Comparison of ENCODE assay signal across 8 cellular contexts in the genomic region with DNA sequence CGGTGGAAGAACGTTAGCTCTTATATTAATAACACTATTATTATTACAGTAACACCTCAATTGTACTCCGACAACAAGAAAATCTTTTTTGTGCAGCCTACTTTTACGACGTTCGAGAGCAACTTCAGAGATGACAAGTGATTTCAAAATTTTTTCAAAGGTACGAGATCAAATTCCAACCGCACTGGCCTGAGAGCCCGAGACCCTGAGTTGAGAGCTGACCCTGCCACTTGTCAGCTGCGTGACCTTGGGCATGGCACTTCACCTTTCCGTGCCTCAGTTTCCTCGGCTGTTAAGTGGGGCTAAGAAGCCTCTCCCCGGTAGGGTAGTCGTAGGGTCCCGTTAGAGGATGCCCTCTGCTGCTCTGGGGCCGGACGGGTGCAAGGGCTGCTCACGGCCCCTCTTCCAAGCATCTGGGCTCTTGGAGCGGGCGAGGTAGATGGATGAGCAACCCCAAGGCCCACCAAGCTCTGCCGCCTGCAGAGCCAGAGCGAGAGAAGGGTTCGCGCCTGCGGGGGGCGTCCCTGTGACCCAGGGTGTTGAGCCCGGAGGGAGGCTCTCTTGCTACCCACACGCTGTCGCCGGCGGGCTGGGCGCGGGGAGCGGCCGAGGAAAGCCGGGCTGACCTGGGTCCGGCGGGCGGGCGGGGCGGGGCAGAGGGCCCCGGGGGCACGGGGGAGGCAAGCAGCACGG. TPM values are rescaled to one million over a fixed set of nuclear protein-coding genes. Genes with fewer than 3 reads are reported as not detected.
DNase-seq lines count a peak whose midpoint lies in the region; ATAC-seq and TF ChIP-seq lines count a peak whose summit lies in the region.

No MANE protein-coding gene starts in this region.

- H2AK9ac ChIP-seq in IMR-90 (replicated peaks; ENCODE audit: low read depth, low read length, poor library complexity) = peak overlapping the region; percentile 95

- H3K18ac ChIP-seq in IMR-90 (ENCODE audit: low read depth, low read length) = no peak overlapping the region

- no peak overlapping the region for H2BK120ac ChIP-seq in IMR-90 (ENCODE audit: low read depth, low read length)

- H3K79me1 ChIP-seq in IMR-90 (ENCODE audit: low read depth in 1 of 2, low read length in 2 of 2) = peaks cover 15 to 17% of the 10 kb centered on the region in 2 experiments; a peak in 3 of 4 replicates

- no peaks in the 10 kb centered on the region for H3K9me1 ChIP-seq in IMR-90 (ENCODE audit: insufficient read depth, low read length)

- no peak overlapping the region for H3K4ac ChIP-seq in IMR-90 (ENCODE audit: low read depth, low read length)

- peak overlapping the region; percentile 52 for H3K9ac ChIP-seq in IMR-90 (ENCODE audit: low read depth, low read length)

- no peaks in the 10 kb centered on the region for H3K36me3 Mint-ChIP-seq in activated naive CD8-positive, alpha-beta T cell

- H3K36me3 ChIP-seq in IMR-90 (ENCODE audit: control insufficient read depth, insufficient read depth, low read length) = no peaks in the 10 kb centered on the region

- dilution Hi-C loops in IMR-90 (cut with HindIII; ENCODE audit: low sequenced_read_pairs, unreplicated experiment) = no loop called here

- H3K4me1 ChIP-seq in IMR-90 (ENCODE audit: control insufficient read depth, insufficient read depth, low read length) = peaks cover 2% of the 10 kb centered on the region; the same call in 1 of the 2 replicates

- H2BK15ac ChIP-seq in IMR-90 (ENCODE audit: low read depth, low read length) = no peak overlapping the region

- TF ChIP-seq CTCF in IMR-90 (conservative IDR thresholded peaks at IDR 0.05; ENCODE audit: low read depth, low read length) = no peak

- H3K27me3 Mint-ChIP-seq in activated naive CD8-positive, alpha-beta T cell = no peaks in the 10 kb centered on the region

- peak overlapping the region; percentile 100 for H2AFZ ChIP-seq in IMR-90 (replicated peaks; ENCODE audit: low read length, poor library complexity)

- H3K27me3 ChIP-seq in IMR-90 (ENCODE audit: control insufficient read depth, insufficient read depth, low read length) = no peaks in the 10 kb centered on the region

- peak overlapping the region; percentile 98 for H3K4me2 ChIP-seq in IMR-90 (ENCODE audit: low read depth, low read length)

- peak overlapping the region; percentile 80; the same call in 1 of the 2 replicates for H2AK5ac ChIP-seq in IMR-90 (ENCODE audit: low read depth, low read length)

- intact Hi-C loops in IMR-90 (cut with micrococcal nuclease) = no loop called here

- H3K9me3 ChIP-seq in IMR-90 (ENCODE audit: control insufficient read depth, insufficient read depth, low read length) = no peaks in the 10 kb centered on the region

- peak; percentile 33 for DNase-seq in Daoy (ENCODE audit: low read depth)
- DNase-seq in IMR-90 = no peak
- no peak for DNase-seq in effector CD8-positive, alpha-beta T cell (lab: John Stamatoyannopoulos, UW)

- no peaks in the 10 kb centered on the region; the same call in 1 of the 2 replicates for H4K20me1 ChIP-seq in IMR-90 (ENCODE audit: insufficient read depth, low read length)

- H3K27ac ChIP-seq in IMR-90 (ENCODE audit: insufficient read depth, low read length) = peak overlapping the region; percentile 2; the same call in 1 of the 2 replicates
- H3K27ac ChIP-seq in skin epidermis = peak overlapping the region in 18 of 21 experiments; percentile 19 to 89 (median 66)

- no peak for TF ChIP-seq POLR2A in IMR-90 (IDR thresholded peaks at IDR 0.05; ENCODE audit: low read depth, low read length)

- H3K4me3 ChIP-seq in IMR-90 (ENCODE audit: insufficient read depth, low read depth, low read length) (peak overlapping the region; percentile 66), iPS-11a (ENCODE audit: low read depth, low read length) (peak overlapping the region; percentile 67), skin epidermis (peak overlapping the region; percentile 69 to 98 (median 95))

- peak overlapping the region; percentile 15; the same call in 1 of the 2 replicates for H4K5ac ChIP-seq in IMR-90 (ENCODE audit: low read depth, low read length)

- peak overlapping the region; percentile 38; the same call in 1 of the 2 replicates for H3K56ac ChIP-seq in IMR-90 (ENCODE audit: extremely low read depth, insufficient read depth, low read length)

- in situ Hi-C loops in IMR-90 (cut with MboI; ENCODE audit: low sequenced_read_pairs) = no loop called here

- TF ChIP-seq RAD21 in IMR-90 (IDR thresholded peaks at IDR 0.05; ENCODE audit: low read length) = no peak

- CTCF ChIA-PET in IMR-90 (lab: Yijun Ruan, JAX) = interaction anchor here (0.9 to 1.6 kb wide), 7 partner anchors 9 to 203 kb away, joined by 3 to 8 read pairs (median 4); a partner anchor contains a TSS

- no peak overlapping the region for H2BK5ac ChIP-seq in IMR-90 (ENCODE audit: low read depth, low read length, poor library complexity, severe bottlenecking)

- POLR2A ChIA-PET in IMR-90 (lab: Charles Lee; ENCODE audit: unreplicated experiment) = interaction anchor here (0.7 kb wide), 1 partner anchor 31 kb away, joined by 14 read pairs; no protein-coding TSS in a partner anchor

- BruUV-seq in IMR-90 (replicated peaks; lab: Mats Ljungman, UMichigan) = no TSS peak

- H4K91ac ChIP-seq in IMR-90 (ENCODE audit: insufficient read depth, low read depth, low read length) = no peak overlapping the region

- H3K9me3 Mint-ChIP-seq in activated naive CD8-positive, alpha-beta T cell (ENCODE audit: low read depth) = no peaks in the 10 kb centered on the region

- H2BK20ac ChIP-seq in IMR-90 (ENCODE audit: low read depth, low read length) = no peak overlapping the region

- WGBS in IMR-90 (ENCODE audit: extremely low coverage in 2 of 2, insufficient read length in 1 of 2), 2 experiments = 7% methylated on average over 15 of the region's 44 CpGs; no CpG with 5 or more reads in 1 of the 2 experiments

- peaks cover 20% of the 10 kb centered on the region for H3K4me1 Mint-ChIP-seq in activated naive CD8-positive, alpha-beta T cell (ENCODE audit: low read depth)

- peak overlapping the region; percentile 90 for H3K23ac ChIP-seq in IMR-90 (ENCODE audit: low read depth, low read length)

- peak overlapping the region; percentile 90 for H3K4me3 Mint-ChIP-seq in activated naive CD8-positive, alpha-beta T cell

- peak overlapping the region; percentile 52 for H3K14ac ChIP-seq in IMR-90 (replicated peaks; ENCODE audit: low read depth, low read length)

- ATAC-seq in GM19455 (IDR thresholded peaks at IDR 0.05; ENCODE audit: unreplicated experiment) = peak; percentile 35
- peak; percentile 56 for ATAC-seq in IMR-90 (ENCODE audit: low read depth)
- ATAC-seq in HG02885 (IDR thresholded peaks at IDR 0.05; ENCODE audit: poor library complexity, unreplicated experiment) = no peak

- H4K8ac ChIP-seq in IMR-90 (ENCODE audit: low read depth in 2 of 2, low read length in 2 of 2) = peak overlapping the region in 1 of 2 experiments; percentile 32; a peak in 1 of 4 replicates

- H3K27ac Mint-ChIP-seq in activated naive CD8-positive, alpha-beta T cell = no peak overlapping the region

TF ChIP-seq in IMR-90, 13 proteins besides CTCF, POLR2A, EP300 and RAD21:
- TF ChIP-seq RCOR1 (IDR thresholded peaks at IDR 0.05; ENCODE audit: insufficient replicate concordance, low read length) = no peak
- no peak for TF ChIP-seq MXI1 (IDR thresholded peaks at IDR 0.05; ENCODE audit: borderline replicate concordance, low read depth, low read length)
- TF ChIP-seq CHD1 (IDR thresholded peaks at IDR 0.05; ENCODE audit: low read depth, low read length) = no peak
- TF ChIP-seq, protein P1, sequence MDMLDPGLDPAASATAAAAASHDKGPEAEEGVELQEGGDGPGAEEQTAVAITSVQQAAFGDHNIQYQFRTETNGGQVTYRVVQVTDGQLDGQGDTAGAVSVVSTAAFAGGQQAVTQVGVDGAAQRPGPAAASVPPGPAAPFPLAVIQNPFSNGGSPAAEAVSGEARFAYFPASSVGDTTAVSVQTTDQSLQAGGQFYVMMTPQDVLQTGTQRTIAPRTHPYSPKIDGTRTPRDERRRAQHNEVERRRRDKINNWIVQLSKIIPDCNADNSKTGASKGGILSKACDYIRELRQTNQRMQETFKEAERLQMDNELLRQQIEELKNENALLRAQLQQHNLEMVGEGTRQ (IDR thresholded peaks at IDR 0.05; ENCODE audit: low read depth, low read length) = no peak
- no peak for TF ChIP-seq NFE2L2 (IDR thresholded peaks at IDR 0.05; ENCODE audit: low read depth, low read length)
- TF ChIP-seq FOS (IDR thresholded peaks at IDR 0.05; ENCODE audit: low read depth, low read length) = no peak
- TF ChIP-seq MAZ (IDR thresholded peaks at IDR 0.05; ENCODE audit: borderline replicate concordance, low read depth, low read length) = no peak
- no peak for TF ChIP-seq BHLHE40 (IDR thresholded peaks at IDR 0.05; ENCODE audit: low read depth, low read length)

RNA-seq across cellular contexts. Expression of a gene that starts 0.5 kb away (rescaled TPM):
- total RNA-seq in Daoy (2014; rRNA removed; shearing (Covaris generic)) = 6.0 and 9.9 TPM in 2 replicates
- total RNA-seq in IMR-90 (2012; rRNA removed) = 31.9 and 34.2 TPM in 2 replicates
- 22.0 and 24.8 TPM in 2 replicates for polyA plus RNA-seq in IMR-90 (2012; rRNA removed)
- 12.3 and 14.3 TPM in 2 replicates for polyA plus RNA-seq in IMR-90 (2012; cell fraction: cytosol; rRNA removed)
- polyA plus RNA-seq in IMR-90 (2012; cell fraction: nucleus; rRNA removed; ENCODE audit: low replicate concordance) = 6.6 and 23.1 TPM in 2 replicates

RNA-seq across cellular contexts. Expression of a gene that starts 28.2 kb away (rescaled TPM):
- 37.7 and 51.7 TPM in 2 replicates for total RNA-seq in Daoy (2014; rRNA removed; shearing (Covaris generic))
- total RNA-seq in IMR-90 (2012; rRNA removed) = 16.3 and 18.3 TPM in 2 replicates
- 9.4 and 10.5 TPM in 2 replicates for polyA plus RNA-seq in IMR-90 (2012; rRNA removed)
- 2.9 and 5.5 TPM in 2 replicates for polyA plus RNA-seq in IMR-90 (2012; cell fraction: cytosol; rRNA removed)
- 3.2 and 10.1 TPM in 2 replicates for polyA plus RNA-seq in IMR-90 (2012; cell fraction: nucleus; rRNA removed; ENCODE audit: low replicate concordance)
